In genomic region chr6:166751051-166751595, GRCh38 we compare ENCODE assay signal across 9 cellular contexts.
DNase-seq lines count a peak whose midpoint lies in the region; ATAC-seq, FAIRE-seq and TF ChIP-seq lines count a peak whose summit lies in the region.
"Had no signal": no experiment of that assay in that cellular context is flagged by ENCODE, and none has a peak within 500 bp of the region (broad histone marks: within the 10 kb centered on the region; RNA-seq: fewer than 3 reads in every experiment).

No MANE protein-coding gene starts in this region.

- H3K27ac ChIP-seq in HepG2 (ENCODE audit: extremely low read length, insufficient read depth, low read length) = no peak overlapping the region

- no peaks in the 10 kb centered on the region for H3K79me2 ChIP-seq in HepG2 (ENCODE audit: insufficient read depth, low read length)

- TF ChIP-seq CTCF in GM13977 (IDR thresholded peaks at IDR 0.05; ENCODE audit: extremely low read depth, insufficient read depth, missing control alignments) = no peak
- TF ChIP-seq CTCF in HepG2 (CRISPR knock-in tag; IDR thresholded peaks at IDR 0.05) = no peak

- H3K4me1 ChIP-seq in HepG2 (ENCODE audit: insufficient read depth, low read length) = no peaks in the 10 kb centered on the region

- TF ChIP-seq RAD21 in HepG2 (CRISPR knock-in tag; IDR thresholded peaks at IDR 0.05) = no peak

- H2AFZ ChIP-seq in HepG2 (ENCODE audit: low read length) = no peak overlapping the region

- no peak overlapping the region for H3K27ac Mint-ChIP-seq in activated T-helper 17 cell treated with anti-CD3 and anti-CD28 coated beads, Interleukin-2, amount 50 U/mL, for 72 hours
- H3K27ac Mint-ChIP-seq: activated naive CD4-positive, alpha-beta T cell treated with anti-CD3 and anti-CD28 coated beads, Interleukin-2, amount 50 U/mL, for 24 hours had no signal

- in situ Hi-C loops in GM13977 (cut with MboI; ENCODE audit: low pct_unique_long_range_greater_than_20kb, low sequenced_read_pairs, unreplicated experiment) = no loop called here
- in situ Hi-C loops in HepG2 (cut with HindIII; ENCODE audit: extremely low pct_ligation_motif_present, low pct_unique_long_range_greater_than_20kb) = no loop called here

- H3K36me3 ChIP-seq in HepG2 (replicated peaks in 1 of 2; ENCODE audit: control insufficient read depth in 1 of 2, insufficient read depth in 2 of 2, low read length in 2 of 2) = no peaks in the 10 kb centered on the region

- intact Hi-C loops in HepG2 (cut with micrococcal nuclease; ENCODE audit: unreplicated experiment) = no loop called here

- no peak overlapping the region for H3K9ac ChIP-seq in HepG2 (ENCODE audit: insufficient read depth, low read depth, low read length)

- no TSS peak for BruUV-seq in HepG2 (replicated peaks; lab: Mats Ljungman, UMichigan)

- no peak for FAIRE-seq in HepG2 (lab: Jason Lieb, UNC)
- no peak for FAIRE-seq in urothelium cell line (lab: Jason Lieb, UNC)

- H3K4me3 ChIP-seq in HepG2 (replicated peaks in 1 of 3; ENCODE audit: insufficient read depth in 1 of 3, low read depth in 2 of 3, low read length in 3 of 3) = no peak overlapping the region

- no peaks in the 10 kb centered on the region for H3K27me3 Mint-ChIP-seq in activated T-helper 17 cell treated with anti-CD3 and anti-CD28 coated beads, Interleukin-2, amount 50 U/mL, for 72 hours
- H3K27me3 Mint-ChIP-seq: activated naive CD4-positive, alpha-beta T cell treated with anti-CD3 and anti-CD28 coated beads, Interleukin-2, amount 50 U/mL, for 24 hours had no signal

- POLR2A ChIA-PET in HepG2 (lab: Yijun Ruan, JAX) = no interaction called here

- CTCF ChIA-PET in HepG2 (lab: Yijun Ruan, JAX; ENCODE audit: low intra/inter-chr PET ratio, low total read pairs) = no interaction called here

- H3K4me3 Mint-ChIP-seq in activated T-helper 17 cell treated with anti-CD3 and anti-CD28 coated beads, Interleukin-2, amount 50 U/mL, for 72 hours = no peak overlapping the region
- H3K4me3 Mint-ChIP-seq: activated naive CD4-positive, alpha-beta T cell treated with anti-CD3 and anti-CD28 coated beads, Interleukin-2, amount 50 U/mL, for 24 hours had no signal

- ATAC-seq in GM21737 (IDR thresholded peaks at IDR 0.05; ENCODE audit: unreplicated experiment) = peak; percentile 87
- ATAC-seq in HepG2 = peak; percentile 7; the same call in 1 of the 3 replicates
- no peak for ATAC-seq in activated T-helper 17 cell treated with anti-CD3 and anti-CD28 coated beads, Interleukin-2, amount 50 U/mL, for 72 hours (replicated peaks)

- no peak overlapping the region for H3K4me2 ChIP-seq in HepG2 (ENCODE audit: low read depth, low read length)

- peaks cover 10 to 48% of the 10 kb centered on the region in 2 experiments; a peak in 4 of 5 replicates for H3K27me3 ChIP-seq in HepG2 (ENCODE audit: control insufficient read depth in 1 of 2, insufficient read depth in 2 of 2, low read length in 2 of 2)

- 48% methylated on average over 19 of the region's 19 CpGs for WGBS in HepG2 (ENCODE audit: low lambda C conversion rate)

- no peaks in the 10 kb centered on the region for H3K9me3 ChIP-seq in HepG2 (ENCODE audit: low read length)

- TF ChIP-seq POLR2A in HepG2 (IDR thresholded peaks at IDR 0.05; ENCODE audit: insufficient read depth in 1 of 2, low read depth in 2 of 2, low read length in 2 of 2) = no peak

- peak; percentile 64 for DNase-seq in GM13977 (ENCODE audit: low spot score)
- DNase-seq in LHCN-M2 (ENCODE audit: low read depth) = peak; percentile 34
- DNase-seq in HepG2 (ENCODE audit: low spot score) = no peak
- no peak for DNase-seq in urothelium cell line (ENCODE audit: low spot score)
- DNase-seq in hippocampal formation (lab: John Stamatoyannopoulos, UW) = no peak
- no peak for DNase-seq in HPDE6-E6E7 (ENCODE audit: extremely low spot score)

- no peaks in the 10 kb centered on the region; the same call in 1 of the 2 replicates for H4K20me1 ChIP-seq in HepG2 (ENCODE audit: insufficient read depth, low read length)

- H3K36me3 Mint-ChIP-seq in activated T-helper 17 cell treated with anti-CD3 and anti-CD28 coated beads, Interleukin-2, amount 50 U/mL, for 72 hours (ENCODE audit: low read depth) = no peaks in the 10 kb centered on the region
- H3K36me3 Mint-ChIP-seq: activated naive CD4-positive, alpha-beta T cell treated with anti-CD3 and anti-CD28 coated beads, Interleukin-2, amount 50 U/mL, for 24 hours had no signal

- H3K4me1 Mint-ChIP-seq in activated T-helper 17 cell treated with anti-CD3 and anti-CD28 coated beads, Interleukin-2, amount 50 U/mL, for 72 hours = peaks cover 5% of the 10 kb centered on the region

- TF ChIP-seq EP300 in HepG2 (IDR thresholded peaks at IDR 0.05; ENCODE audit: low read depth in 2 of 2, low read length in 2 of 2) (no peak), HepG2 (CRISPR knock-in tag; IDR thresholded peaks at IDR 0.05; ENCODE audit: borderline replicate concordance) (no peak)

- no peaks in the 10 kb centered on the region for H3K9me3 Mint-ChIP-seq in activated T-helper 17 cell treated with anti-CD3 and anti-CD28 coated beads, Interleukin-2, amount 50 U/mL, for 72 hours
- H3K9me3 Mint-ChIP-seq: activated naive CD4-positive, alpha-beta T cell treated with anti-CD3 and anti-CD28 coated beads, Interleukin-2, amount 50 U/mL, for 24 hours had no signal

TF ChIP-seq in HepG2, 621 proteins besides CTCF, POLR2A, EP300 and RAD21:
- TF ChIP-seq ZNF3 (CRISPR knock-in tag; IDR thresholded peaks at IDR 0.05) (no peak), SNAI1 (CRISPR knock-in tag; IDR thresholded peaks at IDR 0.05; ENCODE audit: borderline replicate concordance) (no peak), PRDM4 (CRISPR knock-in tag; IDR thresholded peaks at IDR 0.05; ENCODE audit: borderline replicate concordance) (no peak), SCMH1 (CRISPR knock-in tag; IDR thresholded peaks at IDR 0.05; ENCODE audit: borderline replicate concordance) (no peak)
TF ChIP-seq in HepG2: peak in this region for 0.

Comparison
In these comparisons a context has a peak if more than half of its experiments do, and no peak if none do; other contexts are left out.
1. DNase-seq: peak in GM13977 (single experiment) and LHCN-M2 (single experiment); none in HepG2 (single experiment), urothelium cell line (single experiment), hippocampal formation (0 of 2) and HPDE6-E6E7 (single experiment).